ENCODE assay signal across 34 cellular contexts in genomic region chr7:35012155-35012554, GRCh38.
"Had no signal": no experiment of that assay in that cellular context is flagged by ENCODE, and none has a peak within 500 bp of the region (broad histone marks: within the 10 kb centered on the region; RNA-seq: fewer than 3 reads in every experiment).

No MANE protein-coding gene starts in this region.

- H3K27ac ChIP-seq: ascending aorta, cardiac muscle cell, VCaP had no signal

- H3K4me1 ChIP-seq: ascending aorta, Peyer's patch had no signal

- H3K9me3 ChIP-seq: ascending aorta, Peyer's patch had no signal

- H3K4me3 ChIP-seq: ascending aorta, cardiac muscle cell, Peyer's patch had no signal

- H3K27me3 ChIP-seq: ascending aorta, cardiac muscle cell, Peyer's patch had no signal

- DNase-seq: activated CD4-positive, alpha-beta memory T cell treated with anti-CD3 and anti-CD28 coated beads, Interleukin-2, amount 10 ng/mL, durations not matched to agents 7 days and 5 days; activated CD4-positive, alpha-beta T cell treated with anti-CD3 and anti-CD28 coated beads for 1 hour; activated CD4-positive, alpha-beta T cell treated with anti-CD3 and anti-CD28 coated beads for 48 hours; activated CD4-positive, CD25-positive, alpha-beta regulatory T cell; activated CD8-positive, alpha-beta memory T cell treated with anti-CD3 and anti-CD28 coated beads for 24 hours; activated CD8-positive, alpha-beta memory T cell treated with anti-CD3 and anti-CD28 coated beads, Interleukin-2, amount 10 ng/mL, durations not matched to agents 7 days and 5 days; activated CD8-positive, alpha-beta memory T cell treated with anti-CD3 and anti-CD28 coated beads, Interleukin-2, amount 50 U/mL, for 48 hours; activated effector memory CD4-positive, alpha-beta T cell treated with anti-CD3 and anti-CD28 coated beads, Interleukin-2, amount 50 U/mL, for 16 hours; activated naive CD4-positive, alpha-beta T cell; activated naive CD4-positive, alpha-beta T cell treated with anti-CD3 and anti-CD28 coated beads, Interleukin-2, amount 50 U/mL, for 16 hours; activated naive CD8-positive, alpha-beta T cell treated with anti-CD3 and anti-CD28 coated beads for 36 hours; activated T-cell treated with anti-CD3 and anti-CD28 coated beads, Interleukin-2, amount 50 U/mL, for 48 hours; amygdala; NCI-H1105; NCI-H1417 treated with DMSO at 0.1 percent for 48 hours; NCI-H187 treated with DMSO at 0.1 percent for 48 hours; NCI-H2081; NCI-H2171 treated with DMSO at 0.1 percent for 48 hours; NCI-H2227 treated with DMSO at 0.1 percent for 48 hours; NCI-H446; NCI-H510A treated with DMSO at 0.1 percent for 48 hours; NCI-H748 treated with DMSO at 0.1 percent for 48 hours; NK-92 treated with Interleukin-12 subunit alpha and Interleukin-12 subunit beta, amount 100 ng/mL, for 24 hours; PC-3; RPMI8226; SIG-M5; T-cell; T-helper 17 cell had no signal

- ATAC-seq: activated CD8-positive, alpha-beta memory T cell treated with anti-CD3 and anti-CD28 coated beads, Interleukin-2, amount 10 ng/mL, durations not matched to agents 7 days and 5 days; activated T-helper 17 cell treated with anti-CD3 and anti-CD28 coated beads, Interleukin-2, amount 50 U/mL, for 72 hours; PC-3; SK-N-SH treated with all-trans-retinoic acid at 6 μM for 48 hours; T-cell; T-helper 17 cell had no signal
